8 cellular contexts compared by ENCODE assay signal in genomic region chr2:225400060-225400511, GRCh38. TPM values are rescaled to one million over a fixed set of nuclear protein-coding genes. Genes with fewer than 3 reads are reported as not detected.
DNase-seq lines count a peak whose midpoint lies in the region; ATAC-seq and TF ChIP-seq lines count a peak whose summit lies in the region.

No MANE protein-coding gene starts in this region.

- H3K36me3 ChIP-seq in HUES6 (ENCODE audit: control insufficient read depth, insufficient read depth, low read length) (no peaks in the 10 kb centered on the region), OCI-LY7 (ENCODE audit: insufficient read depth, low read length) (no peaks in the 10 kb centered on the region), uterus (no peaks in the 10 kb centered on the region)

- H3K79me2 ChIP-seq in OCI-LY7 (ENCODE audit: insufficient read depth, low read depth, low read length): no peaks in the 10 kb centered on the region

- 0 out of 2 replicates have a peak, but pooled peaks cover 3% of the 10 kb centered on the region for H3K27me3 ChIP-seq in HUES6 (ENCODE audit: control insufficient read depth, insufficient read depth, low read length)
- no peaks in the 10 kb centered on the region for H3K27me3 ChIP-seq in uterus

- H3K36me3 Mint-ChIP-seq in progenitor cell of endocrine pancreas (ENCODE audit: insufficient read depth) (no peaks in the 10 kb centered on the region), chondrocyte (ENCODE audit: low read depth) (no peaks in the 10 kb centered on the region)

- H4K20me1 ChIP-seq in OCI-LY7 (ENCODE audit: insufficient read depth, low read length): no peaks in the 10 kb centered on the region

- no peak for TF ChIP-seq POLR2A in uterus (IDR thresholded peaks at IDR 0.05)

- POLR2A ChIA-PET in OCI-LY7 (lab: Charles Lee): interaction anchor here (1.3 kb wide), 1 partner anchor 14 kb away, joined by 3 read pairs; no protein-coding TSS in a partner anchor

- TF ChIP-seq CTCF in OCI-LY7 (conservative IDR thresholded peaks at IDR 0.05; ENCODE audit: low read length): no peak
- TF ChIP-seq CTCF in progenitor cell of endocrine pancreas (IDR thresholded peaks at IDR 0.05; ENCODE audit: unreplicated experiment): no peak
- no peak for TF ChIP-seq CTCF in chondrocyte (IDR thresholded peaks at IDR 0.05)
- no peak for TF ChIP-seq CTCF in uterus (IDR thresholded peaks at IDR 0.05)

- H3K4me1 Mint-ChIP-seq in progenitor cell of endocrine pancreas (ENCODE audit: low read depth): no peaks in the 10 kb centered on the region
- no peaks in the 10 kb centered on the region for H3K4me1 Mint-ChIP-seq in chondrocyte (ENCODE audit: low read depth)

- H3K9ac ChIP-seq in HUES6 (ENCODE audit: low read length): no peak overlapping the region

- DNase-seq in AG08396 (ENCODE audit: low spot score): peak; percentile 46
- DNase-seq in OCI-LY7 (ENCODE audit: low spot score): peak; percentile 5
- peak; percentile 25 for DNase-seq in epidermal melanocyte (ENCODE audit: insufficient read length, low spot score)
- peak; percentile 44 for DNase-seq in progenitor cell of endocrine pancreas (ENCODE audit: low spot score, unreplicated experiment)
- DNase-seq in chondrocyte (ENCODE audit: low spot score): no peak
- no peak for DNase-seq in uterus
- no peak for DNase-seq in left colon

- no peaks in the 10 kb centered on the region for H3K9me3 ChIP-seq in HUES6 (ENCODE audit: control insufficient read depth, insufficient read depth, low read depth, low read length)
- no peaks in the 10 kb centered on the region for H3K9me3 ChIP-seq in OCI-LY7 (ENCODE audit: low read length)
- no peaks in the 10 kb centered on the region for H3K9me3 ChIP-seq in uterus

- peaks cover 35% of the 10 kb centered on the region for H3K27me3 Mint-ChIP-seq in progenitor cell of endocrine pancreas
- peaks cover 14% of the 10 kb centered on the region for H3K27me3 Mint-ChIP-seq in chondrocyte (ENCODE audit: low read depth)

- H3K27ac Mint-ChIP-seq in progenitor cell of endocrine pancreas: no peak overlapping the region
- no peak overlapping the region for H3K27ac Mint-ChIP-seq in chondrocyte (ENCODE audit: unreplicated experiment)

- H3K4me1 ChIP-seq in HUES6 (ENCODE audit: control insufficient read depth, insufficient read depth, low read length): no peaks in the 10 kb centered on the region
- no peaks in the 10 kb centered on the region for H3K4me1 ChIP-seq in OCI-LY7 (ENCODE audit: insufficient read depth, low read length, poor library complexity, severe bottlenecking)
- no peaks in the 10 kb centered on the region for H3K4me1 ChIP-seq in uterus

- H2AFZ ChIP-seq in OCI-LY7 (ENCODE audit: low read length): no peak overlapping the region

- intact Hi-C loops in OCI-LY7 (cut with micrococcal nuclease; ENCODE audit: unreplicated experiment) (no loop called here), uterus (cut with DNase I; ENCODE audit: low total_unique reads) (no loop called here), left colon (cut with DNase I, micrococcal nuclease) (no loop called here)

- no peak overlapping the region for H3K4me2 ChIP-seq in OCI-LY7 (ENCODE audit: low read length)

- H3K27ac ChIP-seq in HUES6 (ENCODE audit: low read depth, low read length) (no peak overlapping the region), OCI-LY7 (ENCODE audit: low read depth, low read length, poor library complexity, severe bottlenecking) (no peak overlapping the region), uterus (no peak overlapping the region)

- H3K9me2 ChIP-seq in OCI-LY7 (ENCODE audit: insufficient read depth, low read length): no peaks in the 10 kb centered on the region

- BruUV-seq in OCI-LY7 (replicated peaks; lab: Mats Ljungman, UMichigan): no TSS peak

- CTCF ChIA-PET in OCI-LY7 (lab: Charles Lee; ENCODE audit: unreplicated experiment): no interaction called here

- no peak for ATAC-seq in left colon

- no peak overlapping the region for H3K4me3 Mint-ChIP-seq in progenitor cell of endocrine pancreas (ENCODE audit: low read depth)
- no peak overlapping the region for H3K4me3 Mint-ChIP-seq in chondrocyte (ENCODE audit: unreplicated experiment)

- H3K9me3 Mint-ChIP-seq in progenitor cell of endocrine pancreas (ENCODE audit: low read depth) (no peaks in the 10 kb centered on the region), chondrocyte (ENCODE audit: low read depth) (no peaks in the 10 kb centered on the region)

- H3K4me3 ChIP-seq in HUES6 (ENCODE audit: low read depth, low read length): peak overlapping the region; percentile 45
- no peak overlapping the region for H3K4me3 ChIP-seq in OCI-LY7 (ENCODE audit: low read depth, low read length, poor library complexity, severe bottlenecking)
- no peak overlapping the region for H3K4me3 ChIP-seq in uterus

RNA-seq across cellular contexts. Expression of gene NYAP2, which starts 0.6 kb away (rescaled TPM):
- 0.09 TPM in 1 of 2 replicates, not detected in the other for total RNA-seq in OCI-LY7 (2014; rRNA removed; shearing (Covaris generic))
- total RNA-seq in OCI-LY7 (2022) (not detected in 2 replicates), progenitor cell of endocrine pancreas (0.10 TPM in 1 of 2 replicates, not detected in the other), chondrocyte (0.05 TPM in 1 of 3 replicates, not detected in the others), uterus (under 1 TPM in 1 of 4 donors, not detected in 3; 0.14 TPM), left colon (not detected)

Comparison
In these comparisons a context has a peak if more than half of its experiments do, and no peak if none do; other contexts are left out.
1. DNase-seq: peak in AG08396 (single experiment), OCI-LY7 (single experiment), epidermal melanocyte (single experiment) and progenitor cell of endocrine pancreas (single experiment); none in chondrocyte (single experiment), uterus (0 of 2) and left colon (0 of 2).